In the genomic region with DNA sequence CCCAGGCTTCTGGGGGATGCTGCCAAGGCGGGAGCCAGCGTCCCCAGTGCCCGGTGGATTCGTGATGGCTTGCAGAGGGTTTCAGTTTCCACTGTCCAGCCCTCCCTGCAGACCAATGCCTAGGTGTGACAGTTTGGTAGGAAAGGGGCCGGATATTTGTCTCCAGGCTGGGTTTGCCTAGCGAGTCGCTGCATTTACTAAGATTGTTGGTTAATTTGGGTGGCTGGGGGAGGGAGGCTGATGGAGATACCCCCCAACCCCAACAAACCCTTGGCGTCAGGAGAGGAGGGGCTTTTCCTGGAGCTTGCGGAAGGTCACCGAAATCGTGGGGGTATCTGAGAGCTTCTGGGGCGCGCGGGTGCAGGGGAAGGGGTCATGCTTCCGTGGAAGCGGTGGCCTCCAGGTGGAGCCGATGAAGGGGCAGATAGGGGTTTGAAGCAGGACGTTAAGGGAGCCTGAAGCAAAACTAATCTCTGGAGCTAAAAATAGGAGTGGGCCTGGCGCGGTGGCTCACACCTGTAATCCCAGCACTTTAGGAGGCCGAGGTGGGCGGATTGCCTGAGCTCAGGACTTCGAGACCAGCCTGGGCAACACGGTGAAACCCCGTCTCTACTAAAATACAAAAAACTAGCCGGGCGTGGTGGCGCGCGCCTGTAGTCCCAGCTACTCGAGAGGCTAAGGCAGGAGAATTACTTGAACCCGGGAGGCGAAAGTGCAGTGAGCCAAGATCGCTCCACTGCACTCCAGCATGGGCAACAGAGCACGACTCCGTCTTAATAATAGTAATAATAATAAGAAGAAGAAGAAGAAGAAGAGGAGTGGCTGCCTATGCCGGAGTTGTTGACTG, we compare ENCODE assay signal across 8 cellular contexts. TPM values are rescaled to one million over a fixed set of nuclear protein-coding genes. Genes with fewer than 3 reads are reported as not detected.
DNase-seq lines count a peak whose midpoint lies in the region; ATAC-seq and TF ChIP-seq lines count a peak whose summit lies in the region.

No MANE protein-coding gene starts in this region.

- peak overlapping the region; percentile 91 for H3K4me3 ChIP-seq in GM23338
- H3K4me3 ChIP-seq in iPS-18a (ENCODE audit: low read length), result peak overlapping the region; percentile 88
- peak overlapping the region; percentile 79 for H3K4me3 ChIP-seq in smooth muscle cell

- no peak overlapping the region for H3K27ac Mint-ChIP-seq in GM23338
- H3K27ac Mint-ChIP-seq in activated T-helper 2 cell treated with anti-CD3 and anti-CD28 coated beads, Interferon-gamma antibody, Interleukin-2, Interleukin-4, amounts not matched to agents 10 μg/mL and 5 μg/mL and 100 μg/mL, durations not matched to agents 14 hours and 24 hours and 36 hours, result no peak overlapping the region

- H2AFZ ChIP-seq in GM23338, result peak overlapping the region; percentile 91
- peak overlapping the region; percentile 71 for H2AFZ ChIP-seq in smooth muscle cell (ENCODE audit: low read depth)

- H3K36me3 ChIP-seq in GM23338 (ENCODE audit: insufficient read depth), result no peaks in the 10 kb centered on the region
- H3K36me3 ChIP-seq in iPS-18a (ENCODE audit: control insufficient read depth, low read depth, low read length), result no peaks in the 10 kb centered on the region
- H3K36me3 ChIP-seq in smooth muscle cell (ENCODE audit: low read depth), result no peaks in the 10 kb centered on the region

- no peaks in the 10 kb centered on the region for H3K9me3 Mint-ChIP-seq in GM23338
- H3K9me3 Mint-ChIP-seq in activated T-helper 2 cell treated with anti-CD3 and anti-CD28 coated beads, Interferon-gamma antibody, Interleukin-2, Interleukin-4, amounts not matched to agents 10 μg/mL and 5 μg/mL and 100 μg/mL, durations not matched to agents 14 hours and 24 hours and 36 hours, result no peaks in the 10 kb centered on the region

- H3K4me3 Mint-ChIP-seq in GM23338, result peak overlapping the region; percentile 87
- H3K4me3 Mint-ChIP-seq in activated T-helper 2 cell treated with anti-CD3 and anti-CD28 coated beads, Interferon-gamma antibody, Interleukin-2, Interleukin-4, amounts not matched to agents 10 μg/mL and 5 μg/mL and 100 μg/mL, durations not matched to agents 14 hours and 24 hours and 36 hours (ENCODE audit: low read depth), result peak overlapping the region; percentile 26

- peaks cover 4% of the 10 kb centered on the region; the same call in 1 of the 3 replicates for H3K36me3 Mint-ChIP-seq in GM23338 (ENCODE audit: low read depth)
- H3K36me3 Mint-ChIP-seq in activated T-helper 2 cell treated with anti-CD3 and anti-CD28 coated beads, Interferon-gamma antibody, Interleukin-2, Interleukin-4, amounts not matched to agents 10 μg/mL and 5 μg/mL and 100 μg/mL, durations not matched to agents 14 hours and 24 hours and 36 hours (ENCODE audit: low read depth), result no peaks in the 10 kb centered on the region

- H3F3A ChIP-seq in GM23338 (replicated peaks; ENCODE audit: low read depth), result 0 out of 2 replicates have a peak, but pooled peaks cover 7% of the 10 kb centered on the region
- H3F3A ChIP-seq in smooth muscle cell (ENCODE audit: low read depth), result peaks cover 3% of the 10 kb centered on the region

- peak in 1 of 2 experiments; percentile 28; a peak in 1 of 4 replicates for TF ChIP-seq CTCF in GM23338 (conservative IDR thresholded peaks at IDR 0.05; ENCODE audit: low read depth in 2 of 2)
- TF ChIP-seq CTCF in smooth muscle cell (IDR thresholded peaks at IDR 0.05; ENCODE audit: borderline replicate concordance, insufficient read depth, poor library complexity, severe bottlenecking), result no peak

- H3K9me3 ChIP-seq in iPS-18a (ENCODE audit: control insufficient read depth, low read depth, low read length) (no peaks in the 10 kb centered on the region), smooth muscle cell (replicated peaks; ENCODE audit: low read depth) (no peaks in the 10 kb centered on the region)

- H3K27me3 ChIP-seq in GM23338 (ENCODE audit: insufficient read depth) (no peaks in the 10 kb centered on the region), iPS-18a (ENCODE audit: control insufficient read depth, insufficient read depth, low read length) (no peaks in the 10 kb centered on the region), smooth muscle cell (ENCODE audit: low read depth) (no peaks in the 10 kb centered on the region)

- H3K9ac ChIP-seq in iPS-18a (ENCODE audit: low read length) (peak overlapping the region; percentile 58), smooth muscle cell (ENCODE audit: low read depth) (peak overlapping the region; percentile 61)

- H3K4me1 Mint-ChIP-seq in GM23338, result peaks cover 25% of the 10 kb centered on the region
- no peaks in the 10 kb centered on the region for H3K4me1 Mint-ChIP-seq in activated T-helper 2 cell treated with anti-CD3 and anti-CD28 coated beads, Interferon-gamma antibody, Interleukin-2, Interleukin-4, amounts not matched to agents 10 μg/mL and 5 μg/mL and 100 μg/mL, durations not matched to agents 14 hours and 24 hours and 36 hours (ENCODE audit: low read depth)

- no peaks in the 10 kb centered on the region for H3K9me2 ChIP-seq in GM23338 (ENCODE audit: insufficient read depth)

- H3K27me3 Mint-ChIP-seq in GM23338 (ENCODE audit: insufficient read depth, low read depth, poor library complexity), result peaks cover 8% of the 10 kb centered on the region
- H3K27me3 Mint-ChIP-seq in activated T-helper 2 cell treated with anti-CD3 and anti-CD28 coated beads, Interferon-gamma antibody, Interleukin-2, Interleukin-4, amounts not matched to agents 10 μg/mL and 5 μg/mL and 100 μg/mL, durations not matched to agents 14 hours and 24 hours and 36 hours (ENCODE audit: low read depth), result peaks cover 54% of the 10 kb centered on the region

- peaks cover 26% of the 10 kb centered on the region for H4K20me1 ChIP-seq in GM23338 (replicated peaks; ENCODE audit: insufficient read depth)
- H4K20me1 ChIP-seq in smooth muscle cell (ENCODE audit: low read depth), result peaks cover 30% of the 10 kb centered on the region

- H3K79me2 ChIP-seq in GM23338 (replicated peaks; ENCODE audit: insufficient read depth), result peaks cover 29% of the 10 kb centered on the region
- H3K79me2 ChIP-seq in smooth muscle cell (ENCODE audit: low read depth), result peaks cover 53% of the 10 kb centered on the region

- peaks cover 14% of the 10 kb centered on the region for H3K4me1 ChIP-seq in GM23338 (ENCODE audit: insufficient read depth)
- H3K4me1 ChIP-seq in iPS-18a (ENCODE audit: control insufficient read depth, low read depth, low read length), result peaks cover 6% of the 10 kb centered on the region
- peaks cover 17% of the 10 kb centered on the region for H3K4me1 ChIP-seq in smooth muscle cell (ENCODE audit: low read depth)

- intact Hi-C loops in activated T-helper 2 cell treated with anti-CD3 and anti-CD28 coated beads, Interferon-gamma antibody, Interleukin-2, Interleukin-4, amounts not matched to agents 10 μg/mL and 5 μg/mL and 100 μg/mL, durations not matched to agents 14 hours and 24 hours and 36 hours (cut with micrococcal nuclease), result no loop called here

- 49% methylated on average over 36 of the region's 37 CpGs for WGBS in smooth muscle cell (ENCODE audit: low lambda C conversion rate)

- no peak overlapping the region for H3K27ac ChIP-seq in GM23338 (ENCODE audit: low read depth)
- H3K27ac ChIP-seq in iPS-18a (ENCODE audit: low read length), result no peak overlapping the region
- H3K27ac ChIP-seq in smooth muscle cell (ENCODE audit: low read depth), result peak overlapping the region; percentile 5

- DNase-seq in GM23338 (ENCODE audit: low spot score) (no peak), smooth muscle cell (lab: John Stamatoyannopoulos, UW; ENCODE audit: unreplicated experiment) (no peak), NCI-H187 (lab: John Stamatoyannopoulos, UW) (no peak)
- no peak for DNase-seq in activated T-helper 2 cell treated with anti-CD3 and anti-CD28 coated beads, Interferon-gamma antibody, Interleukin-2, Interleukin-4, amounts not matched to agents 10 μg/mL and 5 μg/mL and 100 μg/mL, durations not matched to agents 14 hours and 24 hours and 36 hours (ENCODE audit: low spot score)
- DNase-seq in activated CD4-positive, CD25-positive, alpha-beta regulatory T cell treated with anti-CD3 and anti-CD28 coated beads, Interleukin-2, amount 50 U/mL, for 72 hours, result no peak
- DNase-seq in stimulated activated CD4-positive, alpha-beta T cell treated with anti-CD3 and anti-CD28 coated beads, Interleukin-1b, Interleukin-23, amount 100 ng/mL, for 48 hours, result no peak

- ATAC-seq in GM23338 (peak; percentile 37), HG02571 (IDR thresholded peaks at IDR 0.05; ENCODE audit: unreplicated experiment) (no peak)

- H3K4me2 ChIP-seq in GM23338 (peak overlapping the region; percentile 98), smooth muscle cell (peak overlapping the region; percentile 100)

TF ChIP-seq in GM23338, 12 proteins besides CTCF, POLR2A, EP300 and RAD21 (continues in another document):
- TF ChIP-seq POLR2AphosphoS5 (IDR thresholded peaks at IDR 0.05; ENCODE audit: low read depth), result no peak
- no peak for TF ChIP-seq NANOG (IDR thresholded peaks at IDR 0.05; ENCODE audit: borderline replicate concordance)

RNA-seq across cellular contexts. Expression of a gene that starts 1.1 kb away (rescaled TPM):
- total RNA-seq in GM23338 (2014; rRNA removed; shearing (Covaris generic)), result 97.4 and 127 TPM in 2 replicates
- polyA plus RNA-seq in GM23338 (2016; fragmentation: Nextera tagmentation; extraction: Ambion mirVana) (12.3 and 13.5 TPM in 2 replicates), smooth muscle cell (11.3 and 14.4 TPM in 2 replicates)
- 2.3 and 3.5 TPM in 2 replicates for total RNA-seq in activated T-helper 2 cell treated with anti-CD3 and anti-CD28 coated beads, Interferon-gamma antibody, Interleukin-2, Interleukin-4, amounts not matched to agents 10 μg/mL and 5 μg/mL and 100 μg/mL, durations not matched to agents 14 hours and 24 hours and 36 hours
- 56.6 and 71.2 TPM in 2 replicates for total RNA-seq in smooth muscle cell

RNA-seq across cellular contexts. Expression of a gene that starts 25.6 kb away (rescaled TPM):
- total RNA-seq in GM23338 (2014; rRNA removed; shearing (Covaris generic)), result not detected in 2 replicates
- polyA plus RNA-seq in GM23338 (2016; fragmentation: Nextera tagmentation; extraction: Ambion mirVana) (not detected in 2 replicates), smooth muscle cell (not detected in 2 replicates)
- not detected in 2 replicates for total RNA-seq in activated T-helper 2 cell treated with anti-CD3 and anti-CD28 coated beads, Interferon-gamma antibody, Interleukin-2, Interleukin-4, amounts not matched to agents 10 μg/mL and 5 μg/mL and 100 μg/mL, durations not matched to agents 14 hours and 24 hours and 36 hours
- not detected in 2 replicates for total RNA-seq in smooth muscle cell

RNA-seq across cellular contexts. Expression of a gene that starts 36.1 kb away (rescaled TPM):
- total RNA-seq in GM23338 (2014; rRNA removed; shearing (Covaris generic)), result not detected in 2 replicates
- polyA plus RNA-seq in GM23338 (2016; fragmentation: Nextera tagmentation; extraction: Ambion mirVana) (not detected in 2 replicates), smooth muscle cell (not detected in 2 replicates)
- not detected in 2 replicates for total RNA-seq in activated T-helper 2 cell treated with anti-CD3 and anti-CD28 coated beads, Interferon-gamma antibody, Interleukin-2, Interleukin-4, amounts not matched to agents 10 μg/mL and 5 μg/mL and 100 μg/mL, durations not matched to agents 14 hours and 24 hours and 36 hours
- total RNA-seq in smooth muscle cell, result not detected in 2 replicates

Comparison
In these comparisons a context has a peak if more than half of its experiments do, and no peak if none do; other contexts are left out.
1. RNA of a gene that starts 1.1 kb away (total RNA-seq): 97.4 to 127 TPM in GM23338 and 56.6 to 71.2 TPM in smooth muscle cell; 2.3 to 3.5 TPM in activated T-helper 2 cell treated with anti-CD3 and anti-CD28 coated beads, Interferon-gamma antibody, Interleukin-2, Interleukin-4, amounts not matched to agents 10 μg/mL and 5 μg/mL and 100 μg/mL, durations not matched to agents 14 hours and 24 hours and 36 hours; every median in the first group is over 10 times any median in the second.
2. Peak in every context shown above with its lines, with median percentiles within 50 percentile points of each other: H3K4me3 ChIP-seq.